8 cellular contexts compared by ENCODE assay signal in genomic region chr11:28110108-28110838, GRCh38. TPM values are rescaled to one million over a fixed set of nuclear protein-coding genes. Genes with fewer than 3 reads are reported as not detected.
A peak's percentile ranks its signal among the peaks of the same experiment; 100 is the strongest.
DNase-seq lines count a peak whose midpoint lies in the region; ATAC-seq and TF ChIP-seq lines count a peak whose summit lies in the region.

No MANE protein-coding gene starts in this region.

- peak overlapping the region; percentile 96 for H3K27ac Mint-ChIP-seq in activated naive CD4-positive, alpha-beta T cell treated with anti-CD3 and anti-CD28 coated beads, Interleukin-2, amount 10 ng/mL, durations not matched to agents 7 days and 5 days

- peaks cover 33% of the 10 kb centered on the region for H3K4me1 ChIP-seq in SJSA1 (replicated peaks)
- peaks cover 12 to 21% of the 10 kb centered on the region in 2 donors for H3K4me1 ChIP-seq in thyroid gland

- WGBS in thyroid gland, 2 donors, result 0% methylated on average over 31 of the region's 31 CpGs

- DNase-seq in ELF-1 (ENCODE audit: low read depth, low spot score), result peak; percentile 83
- DNase-seq in Kasumi-1 (lab: John Stamatoyannopoulos, UW), result peak; percentile 63 to 72
- DNase-seq in SJSA1 (ENCODE audit: low read depth in 1 of 2, low spot score in 2 of 2), result peak; percentile 75 to 79
- DNase-seq in activated naive CD4-positive, alpha-beta T cell treated with anti-CD3 and anti-CD28 coated beads, Interleukin-2, amount 10 ng/mL, durations not matched to agents 7 days and 5 days, result peak; percentile 64
- peak; percentile 63 for DNase-seq in globus pallidus (ENCODE audit: low spot score)
- DNase-seq in nucleus accumbens (lab: John Stamatoyannopoulos, UW), result peak in 52 of 56 donors; percentile 0 to 72 (median 32)
- peak; percentile 70 to 78 for DNase-seq in thyroid gland

- intact Hi-C loops in thyroid gland (cut with DNase I), result no loop called here

- H3K27me3 Mint-ChIP-seq in activated naive CD4-positive, alpha-beta T cell treated with anti-CD3 and anti-CD28 coated beads, Interleukin-2, amount 10 ng/mL, durations not matched to agents 7 days and 5 days, result peaks cover 4% of the 10 kb centered on the region

- TF ChIP-seq CTCF in thyroid gland (IDR thresholded peaks at IDR 0.05), result no peak

- CTCF ChIA-PET in activated naive CD4-positive, alpha-beta T cell treated with anti-CD3 and anti-CD28 coated beads, Interleukin-2, amount 10 ng/mL, durations not matched to agents 7 days and 5 days (lab: Charles Lee), result no interaction called here

- peaks cover 15% of the 10 kb centered on the region for H3K36me3 Mint-ChIP-seq in activated naive CD4-positive, alpha-beta T cell treated with anti-CD3 and anti-CD28 coated beads, Interleukin-2, amount 10 ng/mL, durations not matched to agents 7 days and 5 days

- H3K36me3 ChIP-seq in SJSA1 (peaks cover 16% of the 10 kb centered on the region), thyroid gland (no peaks in the 10 kb centered on the region)

- peak in 1 of 2 donors; percentile 57 for TF ChIP-seq POLR2A in thyroid gland (IDR thresholded peaks at IDR 0.05)

- H3K27ac ChIP-seq in SJSA1 (peak overlapping the region; percentile 97), thyroid gland (peak overlapping the region; percentile 58 to 93 (median 79))

- no peaks in the 10 kb centered on the region for H3K27me3 ChIP-seq in SJSA1 (replicated peaks)
- H3K27me3 ChIP-seq in thyroid gland, result no peaks in the 10 kb centered on the region

- H3K9me3 ChIP-seq in SJSA1 (replicated peaks) (no peaks in the 10 kb centered on the region; the same call in 1 of the 2 replicates), thyroid gland (no peaks in the 10 kb centered on the region)

- H3K4me3 ChIP-seq in SJSA1 (peak overlapping the region; percentile 56), thyroid gland (replicated peaks in 1 of 3) (peak overlapping the region; percentile 37 to 65 (median 58))

- no peaks in the 10 kb centered on the region for H3K9me3 Mint-ChIP-seq in activated naive CD4-positive, alpha-beta T cell treated with anti-CD3 and anti-CD28 coated beads, Interleukin-2, amount 10 ng/mL, durations not matched to agents 7 days and 5 days

- peak overlapping the region; percentile 89 for H3K4me3 Mint-ChIP-seq in activated naive CD4-positive, alpha-beta T cell treated with anti-CD3 and anti-CD28 coated beads, Interleukin-2, amount 10 ng/mL, durations not matched to agents 7 days and 5 days

- peaks cover 69% of the 10 kb centered on the region for H3K4me1 Mint-ChIP-seq in activated naive CD4-positive, alpha-beta T cell treated with anti-CD3 and anti-CD28 coated beads, Interleukin-2, amount 10 ng/mL, durations not matched to agents 7 days and 5 days

- ATAC-seq in GM21786 (IDR thresholded peaks at IDR 0.05; ENCODE audit: unreplicated experiment), result peak; percentile 33

RNA-seq across cellular contexts. Expression of gene METTL15, which starts 2.1 kb away (rescaled TPM):
- 13.2 and 15.8 TPM in 2 replicates for total RNA-seq in SJSA1 (2014; rRNA removed; shearing (Covaris generic))
- 10 to 100 TPM; 13.3 to 40.2 (median 23.4) TPM for total RNA-seq in thyroid gland

RNA-seq across cellular contexts. Expression of gene KIF18A, which starts 2.3 kb away (rescaled TPM):
- 33.3 and 41.1 TPM in 2 replicates for total RNA-seq in SJSA1 (2014; rRNA removed; shearing (Covaris generic))
- 1 to 10 TPM; 2.3 to 4.6 (median 4.1) TPM for total RNA-seq in thyroid gland

Comparison
In these comparisons a context has a peak if more than half of its experiments do, and no peak if none do; other contexts are left out.
1. Peak in every context shown above with its lines: DNase-seq, ATAC-seq, H3K4me3 ChIP-seq and H3K27ac ChIP-seq.
2. DNase-seq: peak in every context shown above with its lines; median percentile 83 in ELF-1; 77 in SJSA1; 74 in thyroid gland; 68 in Kasumi-1; 64 in activated naive CD4-positive, alpha-beta T cell treated with anti-CD3 and anti-CD28 coated beads, Interleukin-2, amount 10 ng/mL, durations not matched to agents 7 days and 5 days; 63 in globus pallidus; 32 in nucleus accumbens.